In genomic region chr13:64127856-64128255, GRCh38 we compare ENCODE assay signal across 15 cellular contexts.
A peak's percentile ranks its signal among the peaks of the same experiment; 100 is the strongest.
DNase-seq lines count a peak whose midpoint lies in the region; ATAC-seq and TF ChIP-seq lines count a peak whose summit lies in the region.
"Had no signal": no experiment of that assay in that cellular context is flagged by ENCODE, and none has a peak within 500 bp of the region (broad histone marks: within the 10 kb centered on the region; RNA-seq: fewer than 3 reads in every experiment).

No MANE protein-coding gene starts in this region.

- H3K36me3 ChIP-seq in ACC112 (ENCODE audit: insufficient read depth, low read length) (no peaks in the 10 kb centered on the region), HEK293 (ENCODE audit: control insufficient read depth in 2 of 2, insufficient read depth in 1 of 2, low read length in 2 of 2) (no peaks in the 10 kb centered on the region), SU-DHL-6 (ENCODE audit: low read length) (no peaks in the 10 kb centered on the region), hepatocyte (replicated peaks; ENCODE audit: insufficient read depth, low read depth) (no peaks in the 10 kb centered on the region)
- H3K36me3 ChIP-seq: BLaER1 treated with 17β-estradiol and CSF1 and Interleukin-3, amounts not matched to agents 10 nM and 100 nM had no signal

- H3K9ac ChIP-seq in SU-DHL-6 (ENCODE audit: low read length) = no peak overlapping the region
- H3K9ac ChIP-seq: BLaER1 treated with 17β-estradiol and CSF1 and Interleukin-3, amounts not matched to agents 10 nM and 100 nM had no signal

- H3K27ac ChIP-seq in ACC112 (ENCODE audit: low read depth, low read length) (no peak overlapping the region), HEK293 (ENCODE audit: extremely low read depth, low read depth, low read length) (no peak overlapping the region), SU-DHL-6 (ENCODE audit: low read depth, low read length) (no peak overlapping the region), hepatocyte (no peak overlapping the region), substantia nigra (ENCODE audit: low read depth, low read length, poor library complexity, severe bottlenecking) (no peak overlapping the region)
- H3K27ac ChIP-seq: BLaER1 treated with 17β-estradiol and CSF1 and Interleukin-3, amounts not matched to agents 10 nM and 100 nM had no signal

- no peak for TF ChIP-seq CTCF in HEK293 (tag by site-specific recombination; IDR thresholded peaks at IDR 0.05)
- no peak for TF ChIP-seq CTCF in SU-DHL-6 (IDR thresholded peaks at IDR 0.05; ENCODE audit: insufficient read depth, low read length, poor library complexity, severe bottlenecking)
- no peak for TF ChIP-seq CTCF in hepatocyte (IDR thresholded peaks at IDR 0.05; ENCODE audit: poor library complexity)

- POLR2A ChIA-PET in HEK293 (lab: Yijun Ruan, JAX) = no interaction called here

- H3K4me1 ChIP-seq in ACC112 (ENCODE audit: control insufficient read depth, insufficient read depth, low read length, unreplicated experiment) (peaks cover 3% of the 10 kb centered on the region), HEK293 (ENCODE audit: control insufficient read depth, insufficient read depth, low read length) (no peaks in the 10 kb centered on the region), hepatocyte (ENCODE audit: insufficient read depth) (no peaks in the 10 kb centered on the region)

- no peaks in the 10 kb centered on the region for H3F3A ChIP-seq in SU-DHL-6 (ENCODE audit: insufficient read depth)

- H3K27me3 ChIP-seq in ACC112 (ENCODE audit: insufficient read depth, low read length) = no peaks in the 10 kb centered on the region
- no peaks in the 10 kb centered on the region for H3K27me3 ChIP-seq in SU-DHL-6 (ENCODE audit: low read length)
- no peaks in the 10 kb centered on the region for H3K27me3 ChIP-seq in hepatocyte
- H3K27me3 ChIP-seq: BLaER1 treated with 17β-estradiol and CSF1 and Interleukin-3, amounts not matched to agents 10 nM and 100 nM had no signal

- H3K4me3 ChIP-seq in ACC112 (ENCODE audit: low read depth, low read length) = no peak overlapping the region
- H3K4me3 ChIP-seq in HEK293 (ENCODE audit: low read depth, low read length) = no peak overlapping the region
- H3K4me3 ChIP-seq in SU-DHL-6 (ENCODE audit: insufficient read depth, low read length, poor library complexity, severe bottlenecking) = no peak overlapping the region
- H3K4me3 ChIP-seq in hepatocyte = no peak overlapping the region
- H3K4me3 ChIP-seq: BLaER1 treated with 17β-estradiol and CSF1 and Interleukin-3, amounts not matched to agents 10 nM and 100 nM had no signal

- peak overlapping the region; percentile 65 for H2AFZ ChIP-seq in ACC112 (ENCODE audit: low read length, unreplicated experiment)
- peak overlapping the region; percentile 62 for H2AFZ ChIP-seq in SU-DHL-6 (ENCODE audit: low read depth, low read length, severe bottlenecking)
- peak overlapping the region; percentile 5 for H2AFZ ChIP-seq in hepatocyte

- H3K79me2 ChIP-seq in ACC112 (ENCODE audit: control insufficient read depth, insufficient read depth, low read length, unreplicated experiment) = no peaks in the 10 kb centered on the region
- H3K79me2 ChIP-seq in SU-DHL-6 (ENCODE audit: insufficient read depth, low read length) = no peaks in the 10 kb centered on the region
- H3K79me2 ChIP-seq in hepatocyte = no peaks in the 10 kb centered on the region

- ATAC-seq in GM18498 (IDR thresholded peaks at IDR 0.05; ENCODE audit: unreplicated experiment) = no peak
- ATAC-seq: HCT116 had no signal

- CTCF ChIA-PET in HEK293 (lab: Yijun Ruan, JAX) = interaction anchor here (0.7 kb wide), 1 partner anchor 1289 kb away, joined by 3 read pairs; no protein-coding TSS in a partner anchor

- DNase-seq in hepatocyte (ENCODE audit: low spot score) (no peak), NCI-H446 (lab: John Stamatoyannopoulos, UW) (no peak), substantia nigra (lab: John Stamatoyannopoulos, UW) (no peak)
- no peak for DNase-seq in activated CD8-positive, alpha-beta memory T cell treated with anti-CD3 and anti-CD28 coated beads, Interleukin-2, amount 50 U/mL, for 48 hours
- DNase-seq: ACHN; Calu3; CD4-positive, CD25-positive, alpha-beta regulatory T cell; DMS 273 treated with DMSO at 0.1 percent for 48 hours; KBM-7 had no signal

- H3K9me3 ChIP-seq in HEK293 (ENCODE audit: control insufficient read depth, insufficient read depth, low read depth, low read length) (no peaks in the 10 kb centered on the region), SU-DHL-6 (ENCODE audit: insufficient read depth, low read length) (no peaks in the 10 kb centered on the region), hepatocyte (ENCODE audit: low read depth) (no peaks in the 10 kb centered on the region)
- H3K9me3 ChIP-seq: BLaER1 treated with 17β-estradiol and CSF1 and Interleukin-3, amounts not matched to agents 10 nM and 100 nM had no signal

- H3K9me2 ChIP-seq in SU-DHL-6 (replicated peaks; ENCODE audit: insufficient read depth, low read length) (no peaks in the 10 kb centered on the region), hepatocyte (replicated peaks; ENCODE audit: insufficient read depth) (no peaks in the 10 kb centered on the region)

- H4K20me1 ChIP-seq in SU-DHL-6 (ENCODE audit: low read depth, low read length) (no peaks in the 10 kb centered on the region), hepatocyte (ENCODE audit: insufficient read depth, poor library complexity, severe bottlenecking) (no peaks in the 10 kb centered on the region)
- H4K20me1 ChIP-seq: BLaER1 treated with 17β-estradiol and CSF1 and Interleukin-3, amounts not matched to agents 10 nM and 100 nM had no signal

- no peak overlapping the region for H3K4me2 ChIP-seq in SU-DHL-6 (ENCODE audit: low read depth, low read length, poor library complexity, severe bottlenecking)
- H3K4me2 ChIP-seq in hepatocyte = no peak overlapping the region
- H3K4me2 ChIP-seq: BLaER1 treated with 17β-estradiol and CSF1 and Interleukin-3, amounts not matched to agents 10 nM and 100 nM had no signal

TF ChIP-seq in HEK293, 187 proteins besides CTCF, POLR2A, EP300 and RAD21:
- TF ChIP-seq TCF7L2 (IDR thresholded peaks at IDR 0.05; ENCODE audit: borderline replicate concordance, low read depth, low read length) (peak; percentile 87; the same call in 1 of the 2 replicates), ZNF548 (tag by site-specific recombination; IDR thresholded peaks at IDR 0.05) (no peak), ZNF514 (tag by site-specific recombination; IDR thresholded peaks at IDR 0.05) (no peak)

Comparison
In these comparisons a context has a peak if more than half of its experiments do, and no peak if none do; other contexts are left out.
1. H2AFZ ChIP-seq: peak in every context shown above with its lines; median percentile 65 in ACC112; 62 in SU-DHL-6; 5 in hepatocyte.